In the genomic region with DNA sequence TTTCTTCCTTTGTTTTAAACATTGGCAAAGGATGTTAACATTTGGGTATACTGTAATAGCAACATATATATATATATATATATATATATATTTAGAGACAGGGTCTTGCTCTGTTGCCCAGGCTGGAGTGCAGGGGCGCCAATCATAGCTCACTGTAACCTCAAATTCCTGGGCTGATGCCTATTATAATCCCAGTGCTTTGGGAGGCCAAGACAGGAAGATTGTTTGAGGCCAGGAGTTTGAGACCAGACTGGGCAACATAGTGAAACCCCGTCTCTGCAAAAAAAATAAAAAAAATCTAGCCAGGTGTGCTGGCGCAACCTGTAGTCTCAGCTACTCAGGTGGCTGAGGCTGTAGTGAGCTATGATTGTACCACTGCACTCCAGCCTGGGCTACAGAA, we compare ENCODE assay signal across 8 cellular contexts.
"Had no signal": no experiment of that assay in that cellular context is flagged by ENCODE, and none has a peak within 500 bp of the region (broad histone marks: within the 10 kb centered on the region; RNA-seq: fewer than 3 reads in every experiment).

No MANE protein-coding gene starts in this region.

- H3K9me3 ChIP-seq: HAP-1 had no signal

- ATAC-seq: GM23338, HCT116 had no signal

- H3K27ac ChIP-seq: GM23248 had no signal

- H3K4me3 ChIP-seq: GM23248, GM23338, HAP-1 had no signal

- DNase-seq: GM23248, GOT3, H9, HCEC 1CT, HFFc6 had no signal
